In the genomic region with DNA sequence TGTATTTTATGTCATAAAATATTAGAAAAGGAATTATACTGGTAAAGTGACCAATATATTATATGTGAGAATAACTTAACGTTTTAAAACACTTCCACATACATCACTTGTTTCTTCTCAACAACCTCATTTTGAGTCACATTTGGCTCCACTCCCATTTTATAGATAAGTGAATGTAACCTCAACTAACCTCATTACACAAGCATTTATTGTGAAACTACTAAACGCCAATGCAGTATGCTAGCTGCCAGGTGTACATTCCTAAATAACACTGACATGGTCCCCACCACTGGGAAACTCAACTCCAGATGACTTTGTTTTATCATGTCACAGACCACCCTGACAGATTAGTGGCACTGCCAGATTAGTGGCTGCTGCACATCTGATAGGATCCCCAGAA, we compare ENCODE assay signal across 23 cellular contexts.
"Had no signal": no experiment of that assay in that cellular context is flagged by ENCODE, and none has a peak within 500 bp of the region (broad histone marks: within the 10 kb centered on the region; RNA-seq: fewer than 3 reads in every experiment).

No MANE protein-coding gene starts in this region.

- H3K4me1 ChIP-seq: lower lobe of right lung, psoas muscle, transverse colon had no signal

- H3K4me3 ChIP-seq: lower lobe of right lung, ovary, psoas muscle, thoracic aorta, transverse colon had no signal

- H3K27me3 ChIP-seq: ovary, transverse colon had no signal

- ATAC-seq: effector memory CD8-positive, alpha-beta T cell; left colon; left ventricle myocardium superior; lower lobe of right lung; natural killer cell; psoas muscle; right cardiac atrium; stimulated activated naive B cell treated with anti-CD40 and anti-IgM and Interleukin-4, amounts not matched to agents 10 μg/mL and 1 μg/mL and 100 μg/mL, for 72 hours had no signal

- FAIRE-seq: endometrium, frontal cortex, small intestine had no signal

- DNase-seq: cortex of kidney; effector memory CD8-positive, alpha-beta T cell; hypothalamus; immature natural killer cell; islet precursor cell; kidney glomerular epithelial cell; left colon; left ventricle myocardium superior; lower lobe of right lung; natural killer cell; occipital lobe; ovary; posterior cingulate gyrus; psoas muscle; small intestine; stimulated activated CD4-positive, alpha-beta T cell treated with anti-CD3 and anti-CD28 coated beads, Interleukin-15, amount 100 ng/mL, for 24 hours; stimulated activated CD4-positive, alpha-beta T cell treated with anti-CD3 and anti-CD28 coated beads, Interleukin-2, amount 100 ng/mL, for 48 hours; stimulated activated naive B cell treated with anti-CD40 and anti-IgM and Interleukin-4, amounts not matched to agents 10 μg/mL and 1 μg/mL and 100 μg/mL, for 72 hours; transverse colon had no signal

- H3K27ac ChIP-seq: lower lobe of right lung, ovary, psoas muscle, thoracic aorta, transverse colon had no signal

- H3K9me3 ChIP-seq: lower lobe of right lung, ovary, psoas muscle, thoracic aorta, transverse colon had no signal

- H3K36me3 ChIP-seq: lower lobe of right lung, ovary, thoracic aorta, transverse colon had no signal
